ENCODE assay signal across 13 cellular contexts in the genomic region with DNA sequence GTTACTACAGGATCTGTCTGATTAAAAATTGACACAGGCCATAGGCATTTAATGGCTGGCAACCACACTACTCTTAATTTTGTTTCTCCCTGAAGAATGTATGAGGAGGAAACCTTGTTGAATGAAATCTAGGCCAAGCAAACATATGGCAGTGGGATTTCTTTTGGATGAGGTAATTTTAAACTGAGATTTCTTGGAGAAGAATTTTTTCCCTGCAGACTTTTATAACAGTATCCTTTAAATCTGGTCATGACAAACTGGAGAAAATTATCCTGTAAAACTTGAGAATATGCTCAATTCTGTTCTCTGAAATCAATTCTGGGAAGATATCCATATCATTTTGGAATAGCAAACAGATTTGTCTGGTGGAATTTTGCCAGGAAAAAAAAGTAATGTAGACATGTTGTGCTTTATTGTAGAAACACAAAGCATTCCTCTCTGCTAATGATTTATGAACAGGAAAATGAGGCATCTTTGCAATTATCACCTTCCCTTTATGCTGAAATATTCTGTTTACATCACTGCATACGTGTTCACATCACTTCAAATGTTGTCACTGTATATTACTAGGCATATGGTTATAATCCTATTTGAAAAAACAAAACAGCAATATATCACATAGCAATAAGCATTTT.
DNase-seq lines count a peak whose midpoint lies in the region; ATAC-seq, FAIRE-seq and TF ChIP-seq lines count a peak whose summit lies in the region.
"Had no signal": no experiment of that assay in that cellular context is flagged by ENCODE, and none has a peak within 500 bp of the region (broad histone marks: within the 10 kb centered on the region; RNA-seq: fewer than 3 reads in every experiment).

No MANE protein-coding gene starts in this region.

- peak; percentile 93 for DNase-seq in EH (ENCODE audit: low read depth)
- peak; percentile 85 for DNase-seq in endothelial cell of umbilical vein (ENCODE audit: low read depth, low spot score)
- peak; percentile 71 for DNase-seq in non-pigmented ciliary epithelial cell (ENCODE audit: low read depth)
- no peak for DNase-seq in UCSD-AML1 (lab: John Stamatoyannopoulos, UW; ENCODE audit: unreplicated experiment)
- no peak for DNase-seq in COLO668 (lab: John Stamatoyannopoulos, UW; ENCODE audit: unreplicated experiment)
- DNase-seq: amygdala, Caco-2, left ventricle myocardium superior, posterior cingulate gyrus had no signal

- no peak for ATAC-seq in GM18909 (IDR thresholded peaks at IDR 0.05; ENCODE audit: poor library complexity, unreplicated experiment)
- no peak for ATAC-seq in HG03565 (IDR thresholded peaks at IDR 0.05; ENCODE audit: unreplicated experiment)
- ATAC-seq: left ventricle myocardium superior had no signal

- no peaks in the 10 kb centered on the region for H3K79me2 ChIP-seq in endothelial cell of umbilical vein (ENCODE audit: control insufficient read depth, insufficient read depth, low read length)

- TF ChIP-seq CTCF in endothelial cell of umbilical vein (IDR thresholded peaks at IDR 0.05; ENCODE audit: extremely low read depth in 1 of 2, insufficient read depth in 1 of 2, low read depth in 1 of 2, low read length in 2 of 2): no peak

- no TSS peak for BruUV-seq in endothelial cell of umbilical vein (replicated peaks; lab: Mats Ljungman, UMichigan)

- H3K4me2 ChIP-seq in endothelial cell of umbilical vein (ENCODE audit: insufficient read depth, low read length): peak overlapping the region; percentile 51

- CTCF ChIA-PET in endothelial cell of umbilical vein (lab: Charles Lee): interaction anchor here (1.1 to 2.4 kb wide), 3 partner anchors 10 to 693 kb away, joined by 3 to 10 read pairs (median 3); no protein-coding TSS in a partner anchor

- dilution Hi-C loops in endothelial cell of umbilical vein (cut with MboI; ENCODE audit: extremely low pct_ligation_motif_present, low sequenced_read_pairs): no loop called here

- FAIRE-seq in endothelial cell of umbilical vein (lab: Jason Lieb, UNC): peak; percentile 4

- H3K9ac ChIP-seq in endothelial cell of umbilical vein (replicated peaks; ENCODE audit: extremely low read depth, insufficient read depth, low read length): peak overlapping the region; percentile 9

- no peaks in the 10 kb centered on the region for H4K20me1 ChIP-seq in endothelial cell of umbilical vein (replicated peaks; ENCODE audit: control insufficient read depth, extremely low read depth, insufficient read depth, low read length)

- POLR2A ChIA-PET in endothelial cell of umbilical vein (lab: Charles Lee): interaction anchor here (1.1 kb wide), 1 partner anchor 108 kb away, joined by 4 read pairs; a partner anchor contains a TSS

- H3K27ac ChIP-seq in endothelial cell of umbilical vein (ENCODE audit: insufficient read depth, low read depth, low read length): peak overlapping the region; percentile 34
- H3K27ac ChIP-seq: esophagus muscularis mucosa had no signal

- H2AFZ ChIP-seq in endothelial cell of umbilical vein (ENCODE audit: low read depth, low read length): no peak overlapping the region

- peaks cover 10% of the 10 kb centered on the region for H3K4me1 ChIP-seq in endothelial cell of umbilical vein (ENCODE audit: control insufficient read depth, extremely low read depth, insufficient read depth, low read length)

- no peaks in the 10 kb centered on the region for H3K9me3 ChIP-seq in endothelial cell of umbilical vein (replicated peaks; ENCODE audit: control insufficient read depth, insufficient read depth, low read length)
- H3K9me3 ChIP-seq: Caco-2, esophagus muscularis mucosa had no signal

- no peaks in the 10 kb centered on the region for H3K9me1 ChIP-seq in endothelial cell of umbilical vein (replicated peaks; ENCODE audit: control insufficient read depth, extremely low read depth, insufficient read depth, low read length)

- no peaks in the 10 kb centered on the region for H3K27me3 ChIP-seq in endothelial cell of umbilical vein (ENCODE audit: control insufficient read depth in 2 of 2, insufficient read depth in 2 of 2, low read length in 2 of 2)
- H3K27me3 ChIP-seq: esophagus muscularis mucosa had no signal

- TF ChIP-seq POLR2A in endothelial cell of umbilical vein (IDR thresholded peaks at IDR 0.05; ENCODE audit: low read depth, low read length): no peak

- no peak overlapping the region for H3K4me3 ChIP-seq in endothelial cell of umbilical vein (replicated peaks in 1 of 3; ENCODE audit: insufficient read depth in 1 of 3, low read depth in 1 of 3, low read length in 3 of 3)
- H3K4me3 ChIP-seq: esophagus muscularis mucosa had no signal

- intact Hi-C loops in endothelial cell of umbilical vein (cut with micrococcal nuclease): no loop called here

- H3K36me3 ChIP-seq in endothelial cell of umbilical vein (ENCODE audit: control insufficient read depth in 2 of 2, extremely low read depth in 1 of 2, insufficient read depth in 2 of 2, low read length in 2 of 2): no peaks in the 10 kb centered on the region
- H3K36me3 ChIP-seq: esophagus muscularis mucosa had no signal

TF ChIP-seq in PFSK-1, 5 proteins besides CTCF, POLR2A, EP300 and RAD21:
- TF ChIP-seq SIN3A (IDR thresholded peaks at IDR 0.05; ENCODE audit: borderline replicate concordance, insufficient read depth, low read length): 0 out of 2 replicates have a peak, but pooled peaks have one; percentile 49
- no peak for TF ChIP-seq POLR2AphosphoS5 (IDR thresholded peaks at IDR 0.05; ENCODE audit: low read depth, low read length)

TF ChIP-seq in endothelial cell of umbilical vein, 7 proteins besides CTCF, POLR2A, EP300 and RAD21:
- TF ChIP-seq FOS (IDR thresholded peaks at IDR 0.05; ENCODE audit: borderline replicate concordance, insufficient read depth, low read length) (no peak), JUN (IDR thresholded peaks at IDR 0.05; ENCODE audit: borderline replicate concordance, insufficient read depth, insufficient read length, low read depth) (peak; percentile 19)

Comparison
In these comparisons a context has a peak if more than half of its experiments do, and no peak if none do; other contexts are left out.
1. DNase-seq: peak in EH (single experiment), endothelial cell of umbilical vein (single experiment) and non-pigmented ciliary epithelial cell (single experiment); none in UCSD-AML1 (single experiment) and COLO668 (single experiment).